Comparison of ENCODE assay signal across 1 cellular context in the genomic region with DNA sequence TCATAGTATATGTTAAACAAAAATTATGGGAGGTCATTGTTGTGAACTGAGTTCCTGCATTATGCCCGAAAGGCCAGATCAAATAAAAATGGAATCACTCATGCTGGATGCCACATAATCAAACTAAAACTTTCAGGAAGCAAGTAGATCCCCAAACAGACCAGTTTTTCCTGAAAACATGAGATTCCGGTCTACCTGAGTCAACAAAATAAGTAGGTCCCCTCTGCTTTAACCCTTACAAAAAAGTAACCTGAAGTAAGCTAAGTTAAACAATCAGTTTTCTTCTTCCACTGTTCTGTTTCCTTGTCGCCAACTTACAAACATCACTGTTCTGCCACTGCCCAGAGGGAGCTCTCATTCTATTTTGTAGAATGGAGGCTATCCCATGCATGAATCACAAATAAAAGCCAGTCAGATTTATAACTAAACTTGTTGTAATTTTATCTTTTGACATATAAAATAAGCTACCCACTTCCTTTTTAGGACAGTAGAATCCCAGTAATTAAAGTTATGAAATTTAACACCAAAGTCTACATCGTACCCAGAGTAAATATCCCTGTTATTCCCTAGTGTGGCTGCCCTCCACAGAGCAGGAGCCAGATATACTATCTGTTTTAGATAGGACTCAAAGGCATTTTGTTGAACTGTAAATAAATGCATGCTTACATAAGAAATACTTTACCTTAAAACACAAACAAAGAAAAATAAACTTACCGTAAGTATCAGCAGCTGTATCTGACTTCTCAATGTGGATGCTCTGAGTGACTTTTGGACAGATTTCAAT.
TF ChIP-seq lines count a peak whose summit lies in the region.

No MANE protein-coding gene starts in this region.

TF ChIP-seq in HepG2, 621 proteins besides CTCF, POLR2A, EP300 and RAD21:
- TF ChIP-seq ZNF333 (CRISPR knock-in tag; IDR thresholded peaks at IDR 0.05; ENCODE audit: borderline replicate concordance): no peak
- TF ChIP-seq FOXA1 (IDR thresholded peaks at IDR 0.05): no peak
- TF ChIP-seq FOXA1 (CRISPR knock-in tag; IDR thresholded peaks at IDR 0.05): peak; percentile 16; the same call in 1 of the 2 replicates
- TF ChIP-seq FOXA3 (CRISPR knock-in tag; IDR thresholded peaks at IDR 0.05): 0 out of 2 replicates have a peak, but pooled peaks have one; percentile 13
- TF ChIP-seq GATA4 (IDR thresholded peaks at IDR 0.05; ENCODE audit: borderline replicate concordance, low read depth): 0 out of 2 replicates have a peak, but pooled peaks have one; percentile 30
